18 cellular contexts compared by ENCODE assay signal in the genomic region with DNA sequence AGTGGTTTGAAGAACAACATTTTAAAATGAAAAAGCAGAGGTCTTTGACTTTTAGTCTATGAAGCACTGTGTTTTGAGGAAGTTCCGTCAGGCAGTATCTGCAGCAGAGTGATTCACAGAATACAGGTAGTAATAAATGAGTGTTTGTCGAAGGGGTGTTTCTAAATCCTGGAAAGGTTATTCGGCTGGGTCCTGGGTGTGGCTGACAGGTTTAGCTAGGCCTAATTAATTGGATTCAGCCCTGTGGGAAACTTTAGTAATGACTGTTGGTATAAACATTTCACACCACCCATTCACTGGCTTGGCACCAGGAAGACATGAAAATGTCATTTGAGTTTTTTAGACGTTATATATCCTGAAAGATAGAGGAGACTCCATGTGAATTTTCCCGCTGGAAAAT. TPM values are rescaled to one million over a fixed set of nuclear protein-coding genes. Genes with fewer than 3 reads are reported as not detected.
A peak's percentile ranks its signal among the peaks of the same experiment; 100 is the strongest.
DNase-seq lines count a peak whose midpoint lies in the region; ATAC-seq, FAIRE-seq and TF ChIP-seq lines count a peak whose summit lies in the region.
"Had no signal": no experiment of that assay in that cellular context is flagged by ENCODE, and none has a peak within 500 bp of the region (broad histone marks: within the 10 kb centered on the region; RNA-seq: fewer than 3 reads in every experiment).

No MANE protein-coding gene starts in this region.

- H3K27ac ChIP-seq in OCI-LY3 (ENCODE audit: low read length) = peak overlapping the region; percentile 29
- peak overlapping the region in 3 of 5 donors; percentile 22 to 61 (median 55) for H3K27ac ChIP-seq in stomach
- no peak overlapping the region for H3K27ac ChIP-seq in heart left ventricle
- H3K27ac ChIP-seq: A549; BLaER1 treated with 17β-estradiol and CSF1 and Interleukin-3, amounts not matched to agents 10 nM and 100 nM; neural progenitor cell had no signal

- H3K36me3 ChIP-seq in OCI-LY3 (replicated peaks; ENCODE audit: low read depth, low read length) (no peaks in the 10 kb centered on the region), stomach (no peaks in the 10 kb centered on the region), heart left ventricle (no peaks in the 10 kb centered on the region)
- H3K36me3 ChIP-seq: BLaER1 treated with 17β-estradiol and CSF1 and Interleukin-3, amounts not matched to agents 10 nM and 100 nM; neural progenitor cell had no signal

- H3K4me2 ChIP-seq in OCI-LY3 (ENCODE audit: low read length) = peak overlapping the region; percentile 35
- H3K4me2 ChIP-seq: A549; BLaER1 treated with 17β-estradiol and CSF1 and Interleukin-3, amounts not matched to agents 10 nM and 100 nM; neural progenitor cell had no signal

- DNase-seq in NOMO-1 (lab: John Stamatoyannopoulos, UW; ENCODE audit: unreplicated experiment in 2 of 2) (peak; percentile 30 to 65), NOMO-1 treated with dmso at 0.1 percent for 144 hours (lab: John Stamatoyannopoulos, UW; ENCODE audit: unreplicated experiment) (no peak), stomach (peak; percentile 32), heart left ventricle (no peak), kidney glomerular epithelial cell (lab: John Stamatoyannopoulos, UW) (no peak), GM12891 (ENCODE audit: insufficient read length, low spot score) (no peak)
- DNase-seq: activated CD4-positive, alpha-beta T cell treated with anti-CD3 and anti-CD28 coated beads, Interleukin-2, amount 10 ng/mL, durations not matched to agents 24 days and 14 days; activated gamma-delta T cell treated with Interleukin-2 at 50 U/mL for 16 hours; effector memory CD4-positive, alpha-beta T cell; hippocampal formation; NCI-H187; NCI-H510A had no signal

- H3K9me3 ChIP-seq in OCI-LY3 (ENCODE audit: insufficient read depth, low read length) (no peaks in the 10 kb centered on the region), stomach (no peaks in the 10 kb centered on the region), heart left ventricle (no peaks in the 10 kb centered on the region)
- H3K9me3 ChIP-seq: A549; BLaER1 treated with 17β-estradiol and CSF1 and Interleukin-3, amounts not matched to agents 10 nM and 100 nM had no signal

- H3K27me3 ChIP-seq in OCI-LY3 (ENCODE audit: low read depth, low read length) (no peaks in the 10 kb centered on the region), stomach (no peaks in the 10 kb centered on the region), heart left ventricle (no peaks in the 10 kb centered on the region)
- H3K27me3 ChIP-seq: BLaER1 treated with 17β-estradiol and CSF1 and Interleukin-3, amounts not matched to agents 10 nM and 100 nM; neural progenitor cell had no signal

- H4K20me1 ChIP-seq in OCI-LY3 (ENCODE audit: insufficient read depth, low read length) = no peaks in the 10 kb centered on the region
- H4K20me1 ChIP-seq: BLaER1 treated with 17β-estradiol and CSF1 and Interleukin-3, amounts not matched to agents 10 nM and 100 nM had no signal

- TF ChIP-seq CTCF in OCI-LY3 (IDR thresholded peaks at IDR 0.05; ENCODE audit: low read depth, low read length) (no peak), stomach (IDR thresholded peaks at IDR 0.05) (no peak), heart left ventricle (IDR thresholded peaks at IDR 0.05) (no peak)

- H3K9ac ChIP-seq in OCI-LY3 (ENCODE audit: low read length) = no peak overlapping the region
- H3K9ac ChIP-seq: BLaER1 treated with 17β-estradiol and CSF1 and Interleukin-3, amounts not matched to agents 10 nM and 100 nM; neural progenitor cell had no signal

- no peak for TF ChIP-seq EP300 in stomach (IDR thresholded peaks at IDR 0.05)

- 31 to 44% (median 39%) methylated on average over 5 of the region's 5 CpGs for WGBS in stomach, 5 donors
- WGBS in heart left ventricle, 4 donors = 70 to 78% (median 71%) methylated on average over 5 of the region's 5 CpGs

- H3K79me2 ChIP-seq in OCI-LY3 (ENCODE audit: low read length) = no peaks in the 10 kb centered on the region

- FAIRE-seq in GM12891 (lab: Jason Lieb, UNC) = no peak
- FAIRE-seq: A549 had no signal

- peaks cover 55% of the 10 kb centered on the region for H3K4me1 ChIP-seq in OCI-LY3 (ENCODE audit: low read length)
- peaks cover 0 to 6% (median 0%) of the 10 kb centered on the region in 4 donors for H3K4me1 ChIP-seq in stomach
- H3K4me1 ChIP-seq in heart left ventricle = peaks cover 0 to 14% (median 0%) of the 10 kb centered on the region in 12 donors

- intact Hi-C loops in stomach (cut with DNase I; ENCODE audit: low total_unique reads) = no loop called here
- intact Hi-C loops in heart left ventricle (cut with DNase I) = no loop called here

- no peak overlapping the region for H2AFZ ChIP-seq in OCI-LY3 (ENCODE audit: low read depth, low read length)
- H2AFZ ChIP-seq: neural progenitor cell had no signal

- ATAC-seq in esophagus mucosa (peak; percentile 96), heart left ventricle (no peak)
- ATAC-seq: A549; stimulated activated memory B cell treated with anti-CD40 and anti-IgM and Interleukin-4, amounts not matched to agents 10 μg/mL and 1 μg/mL and 100 μg/mL, for 72 hours had no signal

- TF ChIP-seq POLR2A in stomach (IDR thresholded peaks at IDR 0.05) (no peak), heart left ventricle (IDR thresholded peaks at IDR 0.05) (no peak), GM12891 (IDR thresholded peaks at IDR 0.05; ENCODE audit: low read depth, low read length) (no peak)

- H3K4me3 ChIP-seq in OCI-LY3 (ENCODE audit: low read length) (no peak overlapping the region), stomach (no peak overlapping the region), heart left ventricle (no peak overlapping the region)
- H3K4me3 ChIP-seq: A549; BLaER1 treated with 17β-estradiol and CSF1 and Interleukin-3, amounts not matched to agents 10 nM and 100 nM; neural progenitor cell had no signal

TF ChIP-seq in GM12891, 5 proteins besides CTCF, POLR2A, EP300 and RAD21:
- TF ChIP-seq PAX5 (IDR thresholded peaks at IDR 0.05; ENCODE audit: insufficient read depth, low read length, severe bottlenecking) (no peak), POLR2AphosphoS5 (IDR thresholded peaks at IDR 0.05; ENCODE audit: low read depth, low read length) (no peak), TAF1 (IDR thresholded peaks at IDR 0.05; ENCODE audit: low read depth, low read length) (no peak), POU2F2 (IDR thresholded peaks at IDR 0.05; ENCODE audit: low read depth, low read length) (no peak), SPI1 (IDR thresholded peaks at IDR 0.05; ENCODE audit: low read depth, low read length) (no peak)

RNA-seq across cellular contexts. Expression of gene TIPARP, which starts 51.3 kb away (rescaled TPM):
- total RNA-seq in esophagus mucosa (34.4 TPM), stomach (10 to 100 TPM in 4 of 5 donors, 1 to 10 TPM in 1; 7.2 to 73.4 (median 40.6) TPM), heart left ventricle (10 to 100 TPM; 17.8 to 46.8 (median 33.8) TPM)
- polyA plus RNA-seq in stomach (10 to 100 TPM in 1 of 3 donors, 1 to 10 TPM in 2; 7.8 to 20.2 (median 9.5) TPM), heart left ventricle (10 to 100 TPM; 12.8 to 36.7 TPM)
- polyA plus RNA-seq in GM12891 (2012; ENCODE audit: low read depth, missing spikeins) = 23.8 TPM

Comparison
In these comparisons a context has a peak if more than half of its experiments do, and no peak if none do; other contexts are left out.
1. DNase-seq: peak in NOMO-1 (2 of 2) and stomach (single experiment); none in NOMO-1 treated with dmso at 0.1 percent for 144 hours (single experiment), heart left ventricle (0 of 5), kidney glomerular epithelial cell (single experiment) and GM12891 (single experiment).
2. H3K27ac ChIP-seq: peak in OCI-LY3 (single experiment) and stomach (3 of 5); none in heart left ventricle (0 of 12).